ENCODE assay signal across 14 cellular contexts in the genomic region with DNA sequence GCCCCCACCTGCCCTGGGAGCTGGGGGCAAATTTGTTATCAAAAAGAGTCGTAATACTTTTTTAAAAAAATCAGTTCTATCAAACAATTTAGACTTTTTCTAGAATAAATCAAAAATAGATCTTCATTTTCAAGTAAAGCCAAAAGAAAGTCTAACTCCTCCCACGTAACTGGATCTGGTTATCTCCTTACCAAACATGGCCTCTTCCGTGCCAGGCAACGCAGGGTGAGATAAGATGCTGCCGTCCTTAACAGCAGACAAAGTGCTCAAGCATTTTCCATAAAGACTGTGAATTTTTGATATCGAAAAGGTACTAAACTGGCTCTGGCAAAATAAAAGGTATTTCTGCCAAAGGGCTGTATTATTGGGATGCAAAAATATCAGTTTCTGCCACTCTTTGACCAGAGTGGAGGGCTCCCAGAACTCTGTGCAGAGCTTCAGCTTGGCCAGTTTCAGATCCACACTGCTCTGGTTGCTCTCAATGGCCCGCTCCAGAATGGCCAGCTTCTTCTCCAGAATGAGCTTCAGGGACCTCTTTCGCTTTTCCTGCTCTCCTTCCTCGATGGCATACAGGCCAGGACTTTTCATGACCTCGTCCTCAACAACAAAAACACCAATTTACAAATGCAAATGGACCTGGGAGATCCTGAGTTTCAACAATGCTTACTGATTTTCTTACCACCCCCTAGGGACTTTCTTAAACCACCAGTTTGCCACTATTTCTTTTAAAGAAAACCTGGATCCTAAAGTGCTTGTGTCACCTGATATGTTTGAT. TPM values are rescaled to one million over a fixed set of nuclear protein-coding genes. Genes with fewer than 3 reads are reported as not detected.
A peak's percentile ranks its signal among the peaks of the same experiment; 100 is the strongest.
DNase-seq lines count a peak whose midpoint lies in the region; ATAC-seq and TF ChIP-seq lines count a peak whose summit lies in the region.
"Had no signal": no experiment of that assay in that cellular context is flagged by ENCODE, and none has a peak within 500 bp of the region (broad histone marks: within the 10 kb centered on the region; RNA-seq: fewer than 3 reads in every experiment).

No MANE protein-coding gene starts in this region.

- H3K4me3 Mint-ChIP-seq in endothelial cell (ENCODE audit: unreplicated experiment), result no peak overlapping the region
- H3K4me3 Mint-ChIP-seq in stimulated activated effector memory CD8-positive, alpha-beta T cell treated with anti-CD3 and anti-CD28 coated beads, Interleukin-12 subunit alpha, Interleukin-12 subunit beta, amount 100 ng/mL, for 72 hours, result no peak overlapping the region
- H3K4me3 Mint-ChIP-seq: activated naive CD4-positive, alpha-beta T cell treated with anti-CD3 and anti-CD28 coated beads, Interleukin-2, amount 50 U/mL, for 24 hours; neural progenitor cell; stimulated activated memory B cell treated with anti-CD40 and anti-IgM and Interleukin-4, amounts not matched to agents 10 μg/mL and 1 μg/mL and 100 μg/mL, for 72 hours had no signal

- H3K9me3 ChIP-seq in NT2/D1 (ENCODE audit: insufficient read depth, low read length), result no peaks in the 10 kb centered on the region
- no peaks in the 10 kb centered on the region for H3K9me3 ChIP-seq in parathyroid adenoma (ENCODE audit: control insufficient read depth, low read length)
- no peaks in the 10 kb centered on the region for H3K9me3 ChIP-seq in osteoblast (ENCODE audit: low read depth, low read length)

- peak overlapping the region; percentile 61 for H3K4me2 ChIP-seq in parathyroid adenoma (ENCODE audit: low read length)
- H3K4me2 ChIP-seq in osteoblast (ENCODE audit: insufficient read depth, low read length), result no peak overlapping the region
- H3K4me2 ChIP-seq: neural progenitor cell had no signal

- H3K27ac ChIP-seq in parathyroid adenoma (peak overlapping the region; percentile 70), osteoblast (ENCODE audit: low read depth, low read length) (no peak overlapping the region)
- H3K27ac ChIP-seq: epithelial cell of prostate, GM23248, neural progenitor cell had no signal

- no peaks in the 10 kb centered on the region for H4K20me1 ChIP-seq in osteoblast (ENCODE audit: insufficient read depth, low read length)

- H3K36me3 ChIP-seq in NT2/D1 (ENCODE audit: insufficient read depth, insufficient read length, low read length) (peaks cover 47% of the 10 kb centered on the region), parathyroid adenoma (ENCODE audit: control insufficient read depth, insufficient read depth, low read length) (no peaks in the 10 kb centered on the region), osteoblast (ENCODE audit: insufficient read depth, low read length) (peaks cover 20% of the 10 kb centered on the region)
- H3K36me3 ChIP-seq: neural progenitor cell had no signal

- H2AFZ ChIP-seq in parathyroid adenoma (peak overlapping the region; percentile 68), osteoblast (ENCODE audit: low read length) (no peak overlapping the region)
- H2AFZ ChIP-seq: GM23248, neural progenitor cell had no signal

- no peaks in the 10 kb centered on the region for H3K9me3 Mint-ChIP-seq in endothelial cell (ENCODE audit: unreplicated experiment)
- H3K9me3 Mint-ChIP-seq in stimulated activated effector memory CD8-positive, alpha-beta T cell treated with anti-CD3 and anti-CD28 coated beads, Interleukin-12 subunit alpha, Interleukin-12 subunit beta, amount 100 ng/mL, for 72 hours, result no peaks in the 10 kb centered on the region
- H3K9me3 Mint-ChIP-seq: activated naive CD4-positive, alpha-beta T cell treated with anti-CD3 and anti-CD28 coated beads, Interleukin-2, amount 50 U/mL, for 24 hours; neural progenitor cell; stimulated activated memory B cell treated with anti-CD40 and anti-IgM and Interleukin-4, amounts not matched to agents 10 μg/mL and 1 μg/mL and 100 μg/mL, for 72 hours had no signal

- no peak overlapping the region for H3K4me3 ChIP-seq in NT2/D1 (ENCODE audit: insufficient read length, low read depth)
- H3K4me3 ChIP-seq in parathyroid adenoma (ENCODE audit: low read depth, low read length), result no peak overlapping the region
- H3K4me3 ChIP-seq in osteoblast (ENCODE audit: insufficient read depth, low read length), result no peak overlapping the region
- H3K4me3 ChIP-seq: GM23248, neural progenitor cell had no signal

- no peaks in the 10 kb centered on the region for H3K27me3 ChIP-seq in NT2/D1 (ENCODE audit: insufficient read depth, insufficient read length)
- no peaks in the 10 kb centered on the region for H3K27me3 ChIP-seq in parathyroid adenoma (ENCODE audit: control insufficient read depth, insufficient read depth, low read length)
- H3K27me3 ChIP-seq in osteoblast (ENCODE audit: insufficient read depth, low read length), result no peaks in the 10 kb centered on the region
- H3K27me3 ChIP-seq: neural progenitor cell had no signal

- peak; percentile 27 for DNase-seq in ELF-1 (ENCODE audit: low read depth, low spot score)
- peak; percentile 15 for DNase-seq in NT2/D1 (ENCODE audit: low read depth, low spot score)
- DNase-seq in endothelial cell (ENCODE audit: low spot score), result no peak
- no peak for DNase-seq in osteoblast (ENCODE audit: insufficient read length, low spot score, missing footprints)
- DNase-seq in stimulated activated effector memory CD8-positive, alpha-beta T cell treated with anti-CD3 and anti-CD28 coated beads, Interleukin-12 subunit alpha, Interleukin-12 subunit beta, amount 100 ng/mL, for 72 hours (ENCODE audit: low spot score in 2 of 2), result no peak
- DNase-seq: GM23248, NCI-H446 had no signal

- H3K27me3 Mint-ChIP-seq in endothelial cell (ENCODE audit: unreplicated experiment), result peaks cover 7% of the 10 kb centered on the region
- H3K27me3 Mint-ChIP-seq: activated naive CD4-positive, alpha-beta T cell treated with anti-CD3 and anti-CD28 coated beads, Interleukin-2, amount 50 U/mL, for 24 hours; stimulated activated memory B cell treated with anti-CD40 and anti-IgM and Interleukin-4, amounts not matched to agents 10 μg/mL and 1 μg/mL and 100 μg/mL, for 72 hours had no signal

- H3K4me1 Mint-ChIP-seq in endothelial cell (ENCODE audit: unreplicated experiment), result peaks cover 7% of the 10 kb centered on the region
- peaks cover 10% of the 10 kb centered on the region for H3K4me1 Mint-ChIP-seq in stimulated activated effector memory CD8-positive, alpha-beta T cell treated with anti-CD3 and anti-CD28 coated beads, Interleukin-12 subunit alpha, Interleukin-12 subunit beta, amount 100 ng/mL, for 72 hours
- H3K4me1 Mint-ChIP-seq: neural progenitor cell had no signal

- H3K36me3 Mint-ChIP-seq in endothelial cell (ENCODE audit: low read depth, unreplicated experiment), result peaks cover 19% of the 10 kb centered on the region
- peaks cover 84% of the 10 kb centered on the region for H3K36me3 Mint-ChIP-seq in stimulated activated effector memory CD8-positive, alpha-beta T cell treated with anti-CD3 and anti-CD28 coated beads, Interleukin-12 subunit alpha, Interleukin-12 subunit beta, amount 100 ng/mL, for 72 hours

- ATAC-seq in GM18873 (IDR thresholded peaks at IDR 0.05; ENCODE audit: low FRiP score, unreplicated experiment) (no peak), GM18511 (IDR thresholded peaks at IDR 0.05; ENCODE audit: unreplicated experiment) (no peak)
- no peak for ATAC-seq in stimulated activated effector memory CD8-positive, alpha-beta T cell treated with anti-CD3 and anti-CD28 coated beads, Interleukin-12 subunit alpha, Interleukin-12 subunit beta, amount 100 ng/mL, for 72 hours
- ATAC-seq: stimulated activated memory B cell treated with anti-CD40 and anti-IgM and Interleukin-4, amounts not matched to agents 10 μg/mL and 1 μg/mL and 100 μg/mL, for 72 hours had no signal

- H3K79me2 ChIP-seq in parathyroid adenoma (no peaks in the 10 kb centered on the region), osteoblast (ENCODE audit: insufficient read depth, low read length) (no peaks in the 10 kb centered on the region)

- H3K4me1 ChIP-seq in NT2/D1 (ENCODE audit: insufficient read depth, insufficient read length) (peaks cover 5% of the 10 kb centered on the region), parathyroid adenoma (peaks cover 16% of the 10 kb centered on the region), osteoblast (ENCODE audit: insufficient read depth, low read length) (no peaks in the 10 kb centered on the region)
- H3K4me1 ChIP-seq: neural progenitor cell had no signal

- H3K9ac ChIP-seq in NT2/D1 (ENCODE audit: insufficient read length, low read depth) (no peak overlapping the region), parathyroid adenoma (no peak overlapping the region)
- H3K9ac ChIP-seq: GM23248, neural progenitor cell had no signal

- TF ChIP-seq CTCF in endothelial cell (IDR thresholded peaks at IDR 0.05; ENCODE audit: unreplicated experiment), result no peak
- TF ChIP-seq CTCF in parathyroid adenoma (IDR thresholded peaks at IDR 0.05), result no peak
- no peak for TF ChIP-seq CTCF in osteoblast (IDR thresholded peaks at IDR 0.05; ENCODE audit: extremely low read depth, low read depth, low read length)

- peak overlapping the region; percentile 7 for H3K27ac Mint-ChIP-seq in endothelial cell (ENCODE audit: unreplicated experiment)
- no peak overlapping the region for H3K27ac Mint-ChIP-seq in stimulated activated effector memory CD8-positive, alpha-beta T cell treated with anti-CD3 and anti-CD28 coated beads, Interleukin-12 subunit alpha, Interleukin-12 subunit beta, amount 100 ng/mL, for 72 hours
- H3K27ac Mint-ChIP-seq: neural progenitor cell; stimulated activated memory B cell treated with anti-CD40 and anti-IgM and Interleukin-4, amounts not matched to agents 10 μg/mL and 1 μg/mL and 100 μg/mL, for 72 hours had no signal

RNA-seq across cellular contexts. Expression of gene NRDE2, which starts 29.0 kb away (rescaled TPM):
- 20.8 TPM for total RNA-seq in endothelial cell (ENCODE audit: unreplicated experiment)
- total RNA-seq in osteoblast, result 10.3 and 11.2 TPM in 2 replicates

RNA-seq across cellular contexts. Expression of gene PSMC1, which starts 46.4 kb away (rescaled TPM):
- total RNA-seq in endothelial cell (ENCODE audit: unreplicated experiment), result 105 TPM
- 94.8 and 101 TPM in 2 replicates for total RNA-seq in osteoblast

Comparison
In these comparisons a context has a peak if more than half of its experiments do, and no peak if none do; other contexts are left out.
1. DNase-seq: peak in ELF-1 (single experiment) and NT2/D1 (single experiment); none in endothelial cell (single experiment), osteoblast (single experiment) and stimulated activated effector memory CD8-positive, alpha-beta T cell treated with anti-CD3 and anti-CD28 coated beads, Interleukin-12 subunit alpha, Interleukin-12 subunit beta, amount 100 ng/mL, for 72 hours (0 of 2).